8 cellular contexts compared by ENCODE assay signal in genomic region chr6:70411948-70412796, GRCh38. TPM values are rescaled to one million over a fixed set of nuclear protein-coding genes. Genes with fewer than 3 reads are reported as not detected.
A peak's percentile ranks its signal among the peaks of the same experiment; 100 is the strongest.
DNase-seq lines count a peak whose midpoint lies in the region; ATAC-seq and TF ChIP-seq lines count a peak whose summit lies in the region.

No MANE protein-coding gene starts in this region.

- peaks cover 15% of the 10 kb centered on the region for H3K4me1 ChIP-seq in SJSA1 (replicated peaks)
- no peaks in the 10 kb centered on the region for H3K4me1 ChIP-seq in rectal smooth muscle tissue (ENCODE audit: control insufficient read depth, insufficient read depth, low read length)

- TF ChIP-seq CTCF in GM12865 (IDR thresholded peaks at IDR 0.05; ENCODE audit: insufficient read depth, low read depth, low read length, missing control alignments): no peak
- TF ChIP-seq CTCF in fibroblast of mammary gland (conservative IDR thresholded peaks at IDR 0.05; ENCODE audit: control insufficient read depth, insufficient read depth, low read depth, low read length): no peak

- no peak for ATAC-seq in HG03439 (IDR thresholded peaks at IDR 0.05; ENCODE audit: unreplicated experiment)
- ATAC-seq in GM19397 (IDR thresholded peaks at IDR 0.05; ENCODE audit: unreplicated experiment): no peak

- H3K36me3 ChIP-seq in SJSA1 (peaks cover 11% of the 10 kb centered on the region), rectal smooth muscle tissue (ENCODE audit: control insufficient read depth, insufficient read depth, low read length) (no peaks in the 10 kb centered on the region)

- H3K9me3 ChIP-seq in SJSA1 (replicated peaks): no peaks in the 10 kb centered on the region

- peak overlapping the region; percentile 14 for H3K9ac ChIP-seq in rectal smooth muscle tissue (ENCODE audit: low read length)

- H3K27ac ChIP-seq in SJSA1 (peak overlapping the region; percentile 56), rectal smooth muscle tissue (ENCODE audit: low read depth, low read length) (peak overlapping the region; percentile 67)

- DNase-seq in GM12865 (ENCODE audit: low read depth): no peak
- DNase-seq in SJSA1 (ENCODE audit: low read depth in 1 of 2, low spot score in 2 of 2): no peak
- no peak for DNase-seq in fibroblast of mammary gland (ENCODE audit: low read depth)
- DNase-seq in cerebellum (ENCODE audit: low spot score): no peak
- DNase-seq in SKM-1 (lab: John Stamatoyannopoulos, UW; ENCODE audit: unreplicated experiment): no peak

- no peaks in the 10 kb centered on the region for H3K27me3 ChIP-seq in SJSA1 (replicated peaks)
- H3K27me3 ChIP-seq in rectal smooth muscle tissue (ENCODE audit: control insufficient read depth, insufficient read depth, low read length): no peaks in the 10 kb centered on the region

- peak overlapping the region; percentile 78 for H3K4me3 ChIP-seq in GM12865 (ENCODE audit: low read depth, low read length)
- peak overlapping the region; percentile 87 for H3K4me3 ChIP-seq in SJSA1
- H3K4me3 ChIP-seq in fibroblast of mammary gland (ENCODE audit: control insufficient read depth, low read depth, low read length): peak overlapping the region; percentile 95
- peak overlapping the region; percentile 93 for H3K4me3 ChIP-seq in rectal smooth muscle tissue (ENCODE audit: low read length)

RNA-seq across cellular contexts. Expression of gene FAM135A, which starts 1.1 kb away (rescaled TPM):
- 9.9 and 13.6 TPM in 2 replicates for total RNA-seq in SJSA1 (2014; rRNA removed; shearing (Covaris generic))
- total RNA-seq in cerebellum: 83.0 TPM
